1 cellular context compared by ENCODE assay signal in genomic region chr7:27616914-27617548, GRCh38.
TF ChIP-seq lines count a peak whose summit lies in the region.

No MANE protein-coding gene starts in this region.

TF ChIP-seq in K562, 482 proteins besides CTCF, POLR2A, EP300 and RAD21 (continued from another document):
- no peak for TF ChIP-seq POU5F1 (IDR thresholded peaks at IDR 0.05; ENCODE audit: borderline replicate concordance, low read depth, low read length, partially characterized antibody)
- no peak for TF ChIP-seq CREB1 (IDR thresholded peaks at IDR 0.05)
- TF ChIP-seq CREB1 (CRISPR knock-in tag; IDR thresholded peaks at IDR 0.05): no peak
